In the genomic region with DNA sequence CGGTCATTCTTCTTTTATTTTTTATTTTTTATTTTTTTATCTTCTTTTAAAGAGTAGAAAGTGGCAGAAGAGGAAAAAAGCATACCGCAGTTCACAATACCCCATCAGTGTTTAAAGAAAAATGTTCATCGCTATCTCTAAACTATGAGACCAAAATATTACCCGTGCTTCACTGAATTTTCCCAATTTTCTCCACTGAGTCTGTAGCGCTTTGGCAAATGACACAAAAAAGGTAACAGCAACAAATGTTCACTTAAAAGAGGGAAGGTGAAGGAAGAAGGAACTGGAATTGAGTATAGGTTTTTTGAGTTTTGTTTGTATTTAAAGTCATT, we compare ENCODE assay signal across 8 cellular contexts. TPM values are rescaled to one million over a fixed set of nuclear protein-coding genes. Genes with fewer than 3 reads are reported as not detected.
DNase-seq lines count a peak whose midpoint lies in the region; ATAC-seq and TF ChIP-seq lines count a peak whose summit lies in the region.

No MANE protein-coding gene starts in this region.

- ATAC-seq in HG03045 (IDR thresholded peaks at IDR 0.05; ENCODE audit: unreplicated experiment): no peak
- no peak for ATAC-seq in HG02610 (IDR thresholded peaks at IDR 0.05; ENCODE audit: unreplicated experiment)

- DNase-seq in COR-L47 (lab: John Stamatoyannopoulos, UW): no peak
- DNase-seq in NCI-H82 (lab: John Stamatoyannopoulos, UW): no peak

- TF ChIP-seq CTCF in Loucy (conservative IDR thresholded peaks at IDR 0.05; ENCODE audit: low read length): no peak

- H2AFZ ChIP-seq in Loucy (ENCODE audit: low read length): peak overlapping the region; percentile 99
- peak overlapping the region; percentile 83 for H2AFZ ChIP-seq in neuron (ENCODE audit: low read depth, low read length)

- peak overlapping the region; percentile 69 to 95 (median 78) for H3K4me3 ChIP-seq in BLaER1 treated with 17β-estradiol and CSF1 and Interleukin-3, amounts not matched to agents 10 nM and 100 nM
- H3K4me3 ChIP-seq in Loucy (ENCODE audit: low read length, poor library complexity, severe bottlenecking) (peak overlapping the region; percentile 85), ectodermal cell (ENCODE audit: insufficient read depth, low read depth, low read length) (peak overlapping the region; percentile 73), neuron (ENCODE audit: low read length) (peak overlapping the region; percentile 66)

- peak overlapping the region; percentile 87 to 99 (median 96); a peak in 19 of 22 replicates for H3K4me2 ChIP-seq in BLaER1 treated with 17β-estradiol and CSF1 and Interleukin-3, amounts not matched to agents 10 nM and 100 nM
- peak overlapping the region; percentile 78 for H3K4me2 ChIP-seq in Loucy (ENCODE audit: low read depth, low read length, poor library complexity, severe bottlenecking)

- H3K79me2 ChIP-seq in Loucy (ENCODE audit: insufficient read depth, low read length): no peaks in the 10 kb centered on the region

- H3K9me2 ChIP-seq in Loucy (replicated peaks; ENCODE audit: low read depth, low read length): no peaks in the 10 kb centered on the region

- 54 to 58% methylated on average over 4 of the region's 5 CpGs for WGBS in ectodermal cell, 2 experiments

- H3F3A ChIP-seq in Loucy (ENCODE audit: low read depth): no peaks in the 10 kb centered on the region

- peak overlapping the region in 7 of 11 experiments; percentile 68 to 83 (median 78); a peak in 14 of 22 replicates for H3K27ac ChIP-seq in BLaER1 treated with 17β-estradiol and CSF1 and Interleukin-3, amounts not matched to agents 10 nM and 100 nM
- H3K27ac ChIP-seq in ectodermal cell (ENCODE audit: insufficient read depth, low read depth, low read length, poor library complexity, severe bottlenecking): no peak overlapping the region

- peaks cover 0 to 12% (median 0%) of the 10 kb centered on the region in 11 experiments; a peak in 2 of 22 replicates for H3K36me3 ChIP-seq in BLaER1 treated with 17β-estradiol and CSF1 and Interleukin-3, amounts not matched to agents 10 nM and 100 nM
- no peaks in the 10 kb centered on the region for H3K36me3 ChIP-seq in Loucy (ENCODE audit: insufficient read depth, low read length)
- H3K36me3 ChIP-seq in ectodermal cell (ENCODE audit: control insufficient read depth, insufficient read depth, low read length): no peaks in the 10 kb centered on the region
- no peaks in the 10 kb centered on the region for H3K36me3 ChIP-seq in neuron (ENCODE audit: insufficient read depth, low read length)

- H3K9ac ChIP-seq in BLaER1 treated with 17β-estradiol and CSF1 and Interleukin-3, amounts not matched to agents 10 nM and 100 nM: peak overlapping the region; percentile 76 to 85 (median 82); a peak in 17 of 22 replicates
- H3K9ac ChIP-seq in Loucy (ENCODE audit: low read depth, low read length, poor library complexity, severe bottlenecking): peak overlapping the region; percentile 64

- no peaks in the 10 kb centered on the region for H3K27me3 ChIP-seq in BLaER1 treated with 17β-estradiol and CSF1 and Interleukin-3, amounts not matched to agents 10 nM and 100 nM
- no peaks in the 10 kb centered on the region for H3K27me3 ChIP-seq in Loucy (ENCODE audit: insufficient read depth, low read length, poor library complexity, severe bottlenecking)
- no peaks in the 10 kb centered on the region for H3K27me3 ChIP-seq in ectodermal cell (ENCODE audit: control insufficient read depth, insufficient read depth, low read length, poor library complexity, severe bottlenecking)
- peaks cover 2% of the 10 kb centered on the region for H3K27me3 ChIP-seq in neuron (ENCODE audit: insufficient read depth, low read length)

- H3K9me3 ChIP-seq in BLaER1 treated with 17β-estradiol and CSF1 and Interleukin-3, amounts not matched to agents 10 nM and 100 nM (replicated peaks in 1 of 11): peaks cover 0 to 11% (median 0%) of the 10 kb centered on the region in 11 experiments; a peak in 4 of 22 replicates
- H3K9me3 ChIP-seq in Loucy (ENCODE audit: insufficient read depth, low read depth, low read length) (no peaks in the 10 kb centered on the region), ectodermal cell (ENCODE audit: control insufficient read depth, low read length) (no peaks in the 10 kb centered on the region), neuron (ENCODE audit: low read length) (no peaks in the 10 kb centered on the region)

- peaks cover 12 to 31% (median 21%) of the 10 kb centered on the region in 10 experiments for H3K4me1 ChIP-seq in BLaER1 treated with 17β-estradiol and CSF1 and Interleukin-3, amounts not matched to agents 10 nM and 100 nM
- peaks cover 16% of the 10 kb centered on the region for H3K4me1 ChIP-seq in Loucy (ENCODE audit: insufficient read depth, low read length, poor library complexity, severe bottlenecking)
- H3K4me1 ChIP-seq in ectodermal cell (ENCODE audit: control insufficient read depth, insufficient read depth, low read length): peaks cover 6% of the 10 kb centered on the region
- peaks cover 4% of the 10 kb centered on the region for H3K4me1 ChIP-seq in neuron (ENCODE audit: insufficient read depth, low read length)

- H4K20me1 ChIP-seq in BLaER1 treated with 17β-estradiol and CSF1 and Interleukin-3, amounts not matched to agents 10 nM and 100 nM: no peaks in the 10 kb centered on the region
- H4K20me1 ChIP-seq in Loucy (ENCODE audit: insufficient read depth, low read length, poor library complexity, severe bottlenecking): no peaks in the 10 kb centered on the region

RNA-seq across cellular contexts. Expression of a gene that starts 15.1 kb away (rescaled TPM):
- polyA plus RNA-seq in ectodermal cell (2013, experiment 1 of 4): 46.0 TPM
- 40.9 TPM for polyA plus RNA-seq in ectodermal cell (2013, experiment 2 of 4)
- 38.5 TPM for polyA plus RNA-seq in ectodermal cell (2013, experiment 3 of 4)
- polyA plus RNA-seq in ectodermal cell (2013, experiment 4 of 4): 47.5 TPM
